In the genomic region with DNA sequence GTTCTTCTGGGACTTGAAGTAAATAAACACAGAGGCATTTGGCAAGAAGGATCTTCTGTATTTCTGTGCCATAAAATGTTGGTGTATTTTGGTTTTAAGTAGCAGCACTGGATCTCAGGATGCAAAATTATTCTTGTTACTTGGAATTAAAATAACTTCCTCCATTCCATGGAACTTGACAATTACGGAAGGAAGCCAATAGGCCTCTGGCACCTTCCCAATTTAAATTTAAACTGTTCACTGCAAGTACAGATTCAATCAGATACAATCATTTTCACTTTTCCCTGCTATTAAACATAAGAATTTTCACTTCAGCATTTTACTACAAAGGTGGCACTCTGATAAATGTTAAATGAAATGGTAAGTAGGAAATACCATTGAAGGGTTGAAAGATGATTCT, we compare ENCODE assay signal across 19 cellular contexts.
DNase-seq lines count a peak whose midpoint lies in the region; ATAC-seq and TF ChIP-seq lines count a peak whose summit lies in the region.
"Had no signal": no experiment of that assay in that cellular context is flagged by ENCODE, and none has a peak within 500 bp of the region (broad histone marks: within the 10 kb centered on the region; RNA-seq: fewer than 3 reads in every experiment).

No MANE protein-coding gene starts in this region.

- H3K27ac ChIP-seq in cardiac muscle cell: peak overlapping the region; percentile 41
- peak overlapping the region; percentile 19 for H3K27ac ChIP-seq in subcutaneous abdominal adipose tissue (ENCODE audit: low read depth, low read length)
- H3K27ac ChIP-seq: A549, foreskin keratinocyte, hepatocyte, SJSA1 had no signal

- intact Hi-C loops in cardiac septum (cut with DNase I): loop anchor here (10.0 kb wide), 1 partner anchor 355 kb away; no protein-coding TSS in a partner anchor

- no peak for TF ChIP-seq CTCF in cardiac muscle cell (IDR thresholded peaks at IDR 0.05; ENCODE audit: low read depth, low read length)
- TF ChIP-seq CTCF in fibroblast of the aortic adventitia (IDR thresholded peaks at IDR 0.05; ENCODE audit: insufficient read depth, low read length): no peak

- no peak for ATAC-seq in activated T-cell treated with anti-CD3 and anti-CD28 coated beads, Interleukin-2, amount 50 U/mL, for 72 hours (replicated peaks in 1 of 2)
- no peak for ATAC-seq in HG02798 (IDR thresholded peaks at IDR 0.05; ENCODE audit: poor library complexity, unreplicated experiment)

- no peak overlapping the region for H3K4me3 ChIP-seq in cardiac muscle cell
- no peak overlapping the region for H3K4me3 ChIP-seq in adipocyte (ENCODE audit: low read length)
- H3K4me3 ChIP-seq in fibroblast of the aortic adventitia (ENCODE audit: low read depth, low read length): no peak overlapping the region
- no peak overlapping the region for H3K4me3 ChIP-seq in subcutaneous abdominal adipose tissue (ENCODE audit: low read depth in 1 of 5, low read length in 5 of 5)
- H3K4me3 ChIP-seq: A549, GM12878, hepatocyte, SJSA1 had no signal

- H3K9me3 ChIP-seq in cardiac muscle cell (ENCODE audit: low read depth) (no peaks in the 10 kb centered on the region), adipocyte (ENCODE audit: control insufficient read depth, low read length) (no peaks in the 10 kb centered on the region), subcutaneous abdominal adipose tissue (ENCODE audit: control insufficient read depth in 5 of 5, low read length in 5 of 5) (peaks cover 0 to 3% (median 0%) of the 10 kb centered on the region in 5 donors)
- H3K9me3 ChIP-seq: A549, SJSA1 had no signal

- DNase-seq in cardiac muscle cell (ENCODE audit: low read depth in 1 of 2, low spot score in 1 of 2): peak in 1 of 2 donors; percentile 13
- no peak for DNase-seq in cardiac septum (ENCODE audit: low spot score)
- no peak for DNase-seq in adipocyte (ENCODE audit: low read depth)
- DNase-seq in fibroblast of the aortic adventitia (ENCODE audit: low read depth): peak; percentile 10
- no peak for DNase-seq in activated T-cell treated with anti-CD3 and anti-CD28 coated beads, Interleukin-2, amount 50 U/mL, for 72 hours
- no peak for DNase-seq in superior temporal gyrus (ENCODE audit: extremely low spot score)
- DNase-seq: DMS79 treated with DMSO at 0.1 percent for 48 hours had no signal

- H3K4me1 Mint-ChIP-seq in activated T-cell treated with anti-CD3 and anti-CD28 coated beads, Interleukin-2, amount 50 U/mL, for 72 hours (ENCODE audit: low read depth): peaks cover 27% of the 10 kb centered on the region

- H3K4me1 ChIP-seq in cardiac muscle cell (ENCODE audit: low read depth) (peaks cover 17% of the 10 kb centered on the region), adipocyte (ENCODE audit: control insufficient read depth, insufficient read depth, low read length) (peaks cover 9% of the 10 kb centered on the region), subcutaneous abdominal adipose tissue (ENCODE audit: control insufficient read depth in 5 of 5, insufficient read depth in 5 of 5, low read length in 5 of 5) (peaks cover 0 to 15% (median 12%) of the 10 kb centered on the region in 5 donors)
- H3K4me1 ChIP-seq: A549, foreskin keratinocyte, SJSA1 had no signal

- H3K27me3 ChIP-seq in cardiac muscle cell (no peaks in the 10 kb centered on the region), adipocyte (replicated peaks; ENCODE audit: control insufficient read depth, insufficient read depth, low read length) (no peaks in the 10 kb centered on the region), subcutaneous abdominal adipose tissue (ENCODE audit: control insufficient read depth in 5 of 5, insufficient read depth in 4 of 5, low read length in 5 of 5) (no peaks in the 10 kb centered on the region)
- H3K27me3 ChIP-seq: foreskin keratinocyte, hepatocyte, SJSA1 had no signal

- no peaks in the 10 kb centered on the region for H3K27me3 Mint-ChIP-seq in activated T-cell treated with anti-CD3 and anti-CD28 coated beads, Interleukin-2, amount 50 U/mL, for 72 hours (ENCODE audit: low read depth)
- H3K27me3 Mint-ChIP-seq: activated T-helper 17 cell treated with anti-CD3 and anti-CD28 coated beads, Interleukin-2, amount 50 U/mL, for 72 hours; T-helper 17 cell had no signal

- no peaks in the 10 kb centered on the region for H3K9me3 Mint-ChIP-seq in activated T-cell treated with anti-CD3 and anti-CD28 coated beads, Interleukin-2, amount 50 U/mL, for 72 hours
- H3K9me3 Mint-ChIP-seq: activated CD4-positive, alpha-beta T cell treated with anti-CD3 and anti-CD28 coated beads, Interleukin-2, amount 10 ng/mL, durations not matched to agents 24 days and 14 days; activated naive CD8-positive, alpha-beta T cell treated with anti-CD3 and anti-CD28 coated beads for 36 hours; activated T-helper 17 cell treated with anti-CD3 and anti-CD28 coated beads, Interleukin-2, amount 50 U/mL, for 72 hours; immature natural killer cell had no signal

- no peak overlapping the region for H3K4me3 Mint-ChIP-seq in activated T-cell treated with anti-CD3 and anti-CD28 coated beads, Interleukin-2, amount 50 U/mL, for 72 hours
- H3K4me3 Mint-ChIP-seq: activated CD4-positive, alpha-beta T cell treated with anti-CD3 and anti-CD28 coated beads, Interleukin-2, amount 10 ng/mL, durations not matched to agents 24 days and 14 days; activated naive CD8-positive, alpha-beta T cell treated with anti-CD3 and anti-CD28 coated beads for 36 hours; activated T-helper 17 cell treated with anti-CD3 and anti-CD28 coated beads, Interleukin-2, amount 50 U/mL, for 72 hours; immature natural killer cell; T-helper 17 cell had no signal

- no peak overlapping the region for H3K27ac Mint-ChIP-seq in activated T-cell treated with anti-CD3 and anti-CD28 coated beads, Interleukin-2, amount 50 U/mL, for 72 hours
- H3K27ac Mint-ChIP-seq: activated CD4-positive, alpha-beta T cell treated with anti-CD3 and anti-CD28 coated beads, Interleukin-2, amount 10 ng/mL, durations not matched to agents 24 days and 14 days; activated naive CD8-positive, alpha-beta T cell treated with anti-CD3 and anti-CD28 coated beads for 36 hours; activated T-helper 17 cell treated with anti-CD3 and anti-CD28 coated beads, Interleukin-2, amount 50 U/mL, for 72 hours; T-helper 17 cell had no signal

- no peaks in the 10 kb centered on the region for H3K36me3 Mint-ChIP-seq in activated T-cell treated with anti-CD3 and anti-CD28 coated beads, Interleukin-2, amount 50 U/mL, for 72 hours (ENCODE audit: insufficient read depth in 2 of 2)
- H3K36me3 Mint-ChIP-seq: activated naive CD8-positive, alpha-beta T cell treated with anti-CD3 and anti-CD28 coated beads for 36 hours; immature natural killer cell had no signal

- peak overlapping the region; percentile 20 for H3K9ac ChIP-seq in adipocyte (ENCODE audit: low read length)
- peak overlapping the region in 1 of 5 donors; percentile 40 for H3K9ac ChIP-seq in subcutaneous abdominal adipose tissue (ENCODE audit: low read length in 5 of 5)

- H3K36me3 ChIP-seq in cardiac muscle cell: no peaks in the 10 kb centered on the region
- no peaks in the 10 kb centered on the region for H3K36me3 ChIP-seq in adipocyte (ENCODE audit: control insufficient read depth, insufficient read depth, low read length, severe bottlenecking)
- no peaks in the 10 kb centered on the region for H3K36me3 ChIP-seq in subcutaneous abdominal adipose tissue (ENCODE audit: control insufficient read depth in 5 of 5, insufficient read depth in 5 of 5, low read length in 5 of 5)
- H3K36me3 ChIP-seq: SJSA1 had no signal
